18 cellular contexts compared by ENCODE assay signal in genomic region chr6:157538698-157539097, GRCh38.
DNase-seq lines count a peak whose midpoint lies in the region; ATAC-seq and TF ChIP-seq lines count a peak whose summit lies in the region.
"Had no signal": no experiment of that assay in that cellular context is flagged by ENCODE, and none has a peak within 500 bp of the region (broad histone marks: within the 10 kb centered on the region; RNA-seq: fewer than 3 reads in every experiment).

No MANE protein-coding gene starts in this region.

- DNase-seq in T-helper 2 cell treated with Interferon-gamma antibody and Interleukin-4, amounts not matched to agents 5 μg/mL and 100 μg/mL, for 36 hours (ENCODE audit: low spot score) = no peak
- DNase-seq in T-helper 2 cell (no peak), Peyer's patch (no peak), glutamatergic neuron (no peak), DMS153 treated with DMSO at 0.1 percent for 48 hours (lab: John Stamatoyannopoulos, UW; ENCODE audit: unreplicated experiment) (no peak), mucosa of gallbladder (ENCODE audit: low spot score) (no peak)
- DNase-seq in activated naive CD4-positive, alpha-beta T cell (lab: John Stamatoyannopoulos, UW) = no peak
- DNase-seq: activated CD4-positive, alpha-beta T cell treated with anti-CD3 and anti-CD28 coated beads for 36 hours; heart right ventricle; NCI-H1092; NCI-H2029; NCI-H446; PC-9; SHP77 treated with DMSO at 0.1 percent for 48 hours; SW 1271 had no signal

- no peaks in the 10 kb centered on the region for H3K9me3 ChIP-seq in Peyer's patch
- H3K9me3 ChIP-seq: adrenal gland, heart right ventricle had no signal

- peak overlapping the region; percentile 69 for H3K27ac Mint-ChIP-seq in T-helper 2 cell treated with Interferon-gamma antibody and Interleukin-4, amounts not matched to agents 5 μg/mL and 100 μg/mL, for 36 hours
- H3K27ac Mint-ChIP-seq in glutamatergic neuron (ENCODE audit: unreplicated experiment) = no peak overlapping the region
- peak overlapping the region; percentile 89 for H3K27ac Mint-ChIP-seq in stimulated activated memory B cell treated with anti-CD40 and anti-IgM and Interleukin-4, amounts not matched to agents 10 μg/mL and 1 μg/mL and 100 μg/mL, for 72 hours
- H3K27ac Mint-ChIP-seq: progenitor cell of endocrine pancreas had no signal

- no peaks in the 10 kb centered on the region for H3K9me3 Mint-ChIP-seq in T-helper 2 cell treated with Interferon-gamma antibody and Interleukin-4, amounts not matched to agents 5 μg/mL and 100 μg/mL, for 36 hours
- peaks cover 11% of the 10 kb centered on the region for H3K9me3 Mint-ChIP-seq in glutamatergic neuron (ENCODE audit: unreplicated experiment)
- H3K9me3 Mint-ChIP-seq in stimulated activated memory B cell treated with anti-CD40 and anti-IgM and Interleukin-4, amounts not matched to agents 10 μg/mL and 1 μg/mL and 100 μg/mL, for 72 hours = no peaks in the 10 kb centered on the region

- H3K4me3 ChIP-seq in Peyer's patch = no peak overlapping the region
- H3K4me3 ChIP-seq: adrenal gland, heart right ventricle, PC-9 had no signal

- H3K4me3 Mint-ChIP-seq in T-helper 2 cell treated with Interferon-gamma antibody and Interleukin-4, amounts not matched to agents 5 μg/mL and 100 μg/mL, for 36 hours = no peak overlapping the region
- H3K4me3 Mint-ChIP-seq in glutamatergic neuron (ENCODE audit: unreplicated experiment) = peak overlapping the region; percentile 16
- peak overlapping the region; percentile 33 for H3K4me3 Mint-ChIP-seq in stimulated activated memory B cell treated with anti-CD40 and anti-IgM and Interleukin-4, amounts not matched to agents 10 μg/mL and 1 μg/mL and 100 μg/mL, for 72 hours
- H3K4me3 Mint-ChIP-seq: activated CD4-positive, alpha-beta T cell treated with anti-CD3 and anti-CD28 coated beads for 36 hours had no signal

- peaks cover 5% of the 10 kb centered on the region for H3K27me3 Mint-ChIP-seq in T-helper 2 cell treated with Interferon-gamma antibody and Interleukin-4, amounts not matched to agents 5 μg/mL and 100 μg/mL, for 36 hours (ENCODE audit: low read depth)
- H3K27me3 Mint-ChIP-seq in glutamatergic neuron (ENCODE audit: unreplicated experiment) = peaks cover 6% of the 10 kb centered on the region
- no peaks in the 10 kb centered on the region for H3K27me3 Mint-ChIP-seq in stimulated activated memory B cell treated with anti-CD40 and anti-IgM and Interleukin-4, amounts not matched to agents 10 μg/mL and 1 μg/mL and 100 μg/mL, for 72 hours

- ATAC-seq in stimulated activated memory B cell treated with anti-CD40 and anti-IgM and Interleukin-4, amounts not matched to agents 10 μg/mL and 1 μg/mL and 100 μg/mL, for 72 hours = no peak
- ATAC-seq: activated CD4-positive, alpha-beta T cell treated with anti-CD3 and anti-CD28 coated beads for 36 hours; heart right ventricle had no signal

- H3K4me1 Mint-ChIP-seq in T-helper 2 cell treated with Interferon-gamma antibody and Interleukin-4, amounts not matched to agents 5 μg/mL and 100 μg/mL, for 36 hours (ENCODE audit: low read depth) = peaks cover 38% of the 10 kb centered on the region
- peaks cover 27% of the 10 kb centered on the region for H3K4me1 Mint-ChIP-seq in glutamatergic neuron (ENCODE audit: low read depth, unreplicated experiment)
- peaks cover 70% of the 10 kb centered on the region for H3K4me1 Mint-ChIP-seq in stimulated activated memory B cell treated with anti-CD40 and anti-IgM and Interleukin-4, amounts not matched to agents 10 μg/mL and 1 μg/mL and 100 μg/mL, for 72 hours

- no peak for TF ChIP-seq POLR2A in Peyer's patch (IDR thresholded peaks at IDR 0.05)

- no peaks in the 10 kb centered on the region for H3K27me3 ChIP-seq in Peyer's patch
- H3K27me3 ChIP-seq: adrenal gland, heart right ventricle had no signal

- H3K27ac ChIP-seq in Peyer's patch = peak overlapping the region in 3 of 4 donors; percentile 23 to 67 (median 66)
- H3K27ac ChIP-seq: adrenal gland, heart right ventricle had no signal

- H3K4me1 ChIP-seq in Peyer's patch = peaks cover 5 to 52% (median 19%) of the 10 kb centered on the region in 4 donors

- no peaks in the 10 kb centered on the region for H3K36me3 ChIP-seq in Peyer's patch
- H3K36me3 ChIP-seq: adrenal gland had no signal

- no peak for TF ChIP-seq CTCF in Peyer's patch (IDR thresholded peaks at IDR 0.05)
- TF ChIP-seq CTCF in glutamatergic neuron (IDR thresholded peaks at IDR 0.05; ENCODE audit: partially characterized antibody, unreplicated experiment) = no peak

- peaks cover 4% of the 10 kb centered on the region for H3K36me3 Mint-ChIP-seq in T-helper 2 cell treated with Interferon-gamma antibody and Interleukin-4, amounts not matched to agents 5 μg/mL and 100 μg/mL, for 36 hours (ENCODE audit: low read depth)
- H3K36me3 Mint-ChIP-seq in glutamatergic neuron (ENCODE audit: unreplicated experiment) = peaks cover 8% of the 10 kb centered on the region
- H3K36me3 Mint-ChIP-seq in stimulated activated memory B cell treated with anti-CD40 and anti-IgM and Interleukin-4, amounts not matched to agents 10 μg/mL and 1 μg/mL and 100 μg/mL, for 72 hours = peaks cover 27% of the 10 kb centered on the region
